19 cellular contexts compared by ENCODE assay signal in the genomic region with DNA sequence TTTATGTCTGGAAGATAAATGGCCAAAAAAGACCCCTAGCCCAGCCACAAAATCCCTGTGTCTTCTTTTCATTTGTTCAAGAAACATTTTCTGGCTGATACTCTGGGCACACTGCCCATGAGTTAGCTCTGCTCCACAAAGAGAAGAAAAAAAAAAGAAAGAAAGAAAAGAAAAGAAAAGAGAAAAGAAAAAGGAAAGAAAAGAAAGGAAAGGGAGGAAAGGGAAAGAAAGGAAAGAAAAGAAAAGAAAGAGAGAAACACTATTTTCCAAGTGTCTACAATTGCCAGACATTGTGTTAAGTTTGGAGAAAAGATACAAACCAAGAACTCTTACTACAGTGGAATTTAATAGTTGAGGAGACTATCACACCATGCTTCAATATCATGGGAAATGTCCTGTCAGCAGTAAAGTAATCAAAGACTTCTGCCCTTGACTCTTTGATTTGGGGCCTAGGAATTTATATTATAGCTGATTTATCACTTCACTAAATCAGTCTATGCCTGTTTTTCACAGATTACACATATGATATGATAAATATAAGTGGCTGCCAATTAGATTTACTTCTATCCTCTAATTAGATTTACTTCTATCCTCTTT. TPM values are rescaled to one million over a fixed set of nuclear protein-coding genes. Genes with fewer than 3 reads are reported as not detected.
DNase-seq lines count a peak whose midpoint lies in the region; ATAC-seq and TF ChIP-seq lines count a peak whose summit lies in the region.
"Had no signal": no experiment of that assay in that cellular context is flagged by ENCODE, and none has a peak within 500 bp of the region (broad histone marks: within the 10 kb centered on the region; RNA-seq: fewer than 3 reads in every experiment).

No MANE protein-coding gene starts in this region.

- H3K36me3 Mint-ChIP-seq in activated CD4-positive, alpha-beta T cell treated with anti-CD3 and anti-CD28 coated beads, Interleukin-2, amount 10 ng/mL, durations not matched to agents 24 days and 14 days (ENCODE audit: low read depth), result peaks cover 30% of the 10 kb centered on the region
- H3K36me3 Mint-ChIP-seq in endothelial cell (ENCODE audit: low read depth, unreplicated experiment), result no peaks in the 10 kb centered on the region

- H3K4me1 ChIP-seq in parathyroid adenoma, result no peaks in the 10 kb centered on the region

- no peak for ATAC-seq in HG03354 (IDR thresholded peaks at IDR 0.05; ENCODE audit: poor library complexity, severe bottlenecking, unreplicated experiment)
- ATAC-seq in left lobe of liver, result no peak

- no peak overlapping the region for H3K9ac ChIP-seq in parathyroid adenoma

- peak overlapping the region; percentile 34 for H3K4me2 ChIP-seq in parathyroid adenoma (ENCODE audit: low read length)

- no peaks in the 10 kb centered on the region for H3K9me3 ChIP-seq in parathyroid adenoma (ENCODE audit: control insufficient read depth, low read length)

- H3K27me3 Mint-ChIP-seq in activated CD4-positive, alpha-beta T cell treated with anti-CD3 and anti-CD28 coated beads, Interleukin-2, amount 10 ng/mL, durations not matched to agents 24 days and 14 days, result peaks cover 2% of the 10 kb centered on the region
- H3K27me3 Mint-ChIP-seq in endothelial cell (ENCODE audit: unreplicated experiment), result peaks cover 11% of the 10 kb centered on the region

- H3K27ac ChIP-seq in parathyroid adenoma, result no peak overlapping the region

- H3K4me3 ChIP-seq in parathyroid adenoma (ENCODE audit: low read depth, low read length), result no peak overlapping the region

- intact Hi-C loops in activated CD4-positive, alpha-beta T cell treated with anti-CD3 and anti-CD28 coated beads, Interleukin-2, amount 10 ng/mL, durations not matched to agents 24 days and 14 days (cut with micrococcal nuclease), result no loop called here

- peaks cover 54% of the 10 kb centered on the region for H3K4me1 Mint-ChIP-seq in activated CD4-positive, alpha-beta T cell treated with anti-CD3 and anti-CD28 coated beads, Interleukin-2, amount 10 ng/mL, durations not matched to agents 24 days and 14 days
- H3K4me1 Mint-ChIP-seq in endothelial cell (ENCODE audit: unreplicated experiment), result peaks cover 11% of the 10 kb centered on the region

- no peaks in the 10 kb centered on the region for H3K36me3 ChIP-seq in parathyroid adenoma (ENCODE audit: control insufficient read depth, insufficient read depth, low read length)

- DNase-seq in activated CD4-positive, alpha-beta T cell treated with anti-CD3 and anti-CD28 coated beads, Interleukin-2, amount 10 ng/mL, durations not matched to agents 24 days and 14 days, result no peak
- DNase-seq in activated CD4-positive, alpha-beta T cell treated with anti-CD3 and anti-CD28 coated beads, Interleukin-2, amount 50 U/mL, for 48 hours, result no peak
- DNase-seq in NCI-H82 treated with DMSO at 0.1 percent for 48 hours (lab: John Stamatoyannopoulos, UW; ENCODE audit: unreplicated experiment), result peak; percentile 8
- peak; percentile 12 for DNase-seq in astrocyte of the hippocampus (ENCODE audit: low read depth, low spot score)
- no peak for DNase-seq in left lobe of liver (ENCODE audit: low spot score)
- no peak for DNase-seq in endothelial cell (ENCODE audit: low spot score)
- DNase-seq: anterior cingulate cortex, Calu3, NCI-H1436 treated with DMSO at 0.1 percent for 48 hours, NCI-H510A, small intestine, substantia nigra, T1000 had no signal

- H3K27ac Mint-ChIP-seq in activated CD4-positive, alpha-beta T cell treated with anti-CD3 and anti-CD28 coated beads, Interleukin-2, amount 10 ng/mL, durations not matched to agents 24 days and 14 days, result peak overlapping the region; percentile 97
- no peak overlapping the region for H3K27ac Mint-ChIP-seq in endothelial cell (ENCODE audit: unreplicated experiment)

- no peak overlapping the region for H2AFZ ChIP-seq in parathyroid adenoma

- no peaks in the 10 kb centered on the region for H3K79me2 ChIP-seq in parathyroid adenoma

- H3K9me3 Mint-ChIP-seq in activated CD4-positive, alpha-beta T cell treated with anti-CD3 and anti-CD28 coated beads, Interleukin-2, amount 10 ng/mL, durations not matched to agents 24 days and 14 days, result no peaks in the 10 kb centered on the region
- no peaks in the 10 kb centered on the region for H3K9me3 Mint-ChIP-seq in endothelial cell (ENCODE audit: unreplicated experiment)

- no peaks in the 10 kb centered on the region for H3K27me3 ChIP-seq in parathyroid adenoma (ENCODE audit: control insufficient read depth, insufficient read depth, low read length)

- peak overlapping the region; percentile 93 for H3K4me3 Mint-ChIP-seq in activated CD4-positive, alpha-beta T cell treated with anti-CD3 and anti-CD28 coated beads, Interleukin-2, amount 10 ng/mL, durations not matched to agents 24 days and 14 days
- H3K4me3 Mint-ChIP-seq in endothelial cell (ENCODE audit: unreplicated experiment), result no peak overlapping the region

- no peak for TF ChIP-seq CTCF in parathyroid adenoma (IDR thresholded peaks at IDR 0.05)
- no peak for TF ChIP-seq CTCF in endothelial cell (IDR thresholded peaks at IDR 0.05; ENCODE audit: unreplicated experiment)

RNA-seq across cellular contexts. Expression of a gene that starts 3.0 kb away (rescaled TPM):
- total RNA-seq in activated CD4-positive, alpha-beta T cell treated with anti-CD3 and anti-CD28 coated beads, Interleukin-2, amount 10 ng/mL, durations not matched to agents 24 days and 14 days, result 9.8 and 13.0 TPM in 2 replicates
- 5.1 TPM for total RNA-seq in left lobe of liver
- total RNA-seq in endothelial cell (ENCODE audit: unreplicated experiment), result 6.8 TPM

RNA-seq across cellular contexts. Expression of a gene that starts 18.7 kb away (rescaled TPM):
- 0.38 and 0.54 TPM in 2 replicates for total RNA-seq in activated CD4-positive, alpha-beta T cell treated with anti-CD3 and anti-CD28 coated beads, Interleukin-2, amount 10 ng/mL, durations not matched to agents 24 days and 14 days
- total RNA-seq in left lobe of liver (0.33 TPM), endothelial cell (ENCODE audit: unreplicated experiment) (0.44 TPM)
- total RNA-seq: A673, Calu3, lung microvascular endothelial cell, osteoblast, RPMI7951 had no signal

Comparison
In these comparisons a context has a peak if more than half of its experiments do, and no peak if none do; other contexts are left out.
1. DNase-seq: peak in NCI-H82 treated with DMSO at 0.1 percent for 48 hours (single experiment) and astrocyte of the hippocampus (single experiment); none in activated CD4-positive, alpha-beta T cell treated with anti-CD3 and anti-CD28 coated beads, Interleukin-2, amount 10 ng/mL, durations not matched to agents 24 days and 14 days (single experiment), activated CD4-positive, alpha-beta T cell treated with anti-CD3 and anti-CD28 coated beads, Interleukin-2, amount 50 U/mL, for 48 hours (0 of 2), left lobe of liver (single experiment) and endothelial cell (single experiment).